Comparison of ENCODE assay signal across 8 cellular contexts in genomic region chr12:6605425-6606330, GRCh38. TPM values are rescaled to one million over a fixed set of nuclear protein-coding genes. Genes with fewer than 3 reads are reported as not detected.
DNase-seq lines count a peak whose midpoint lies in the region; TF ChIP-seq lines count a peak whose summit lies in the region.

No MANE protein-coding gene starts in this region.

- peak overlapping the region; percentile 59 for H3K4me2 ChIP-seq in neural cell (ENCODE audit: low read length)

- H3K9me2 ChIP-seq in neural cell (ENCODE audit: insufficient read depth, low read length), result no peaks in the 10 kb centered on the region

- peaks cover 56% of the 10 kb centered on the region for H3K36me3 Mint-ChIP-seq in activated T-cell treated with anti-CD3 and anti-CD28 coated beads, Interleukin-2, amount 50 U/mL, for 24 hours (ENCODE audit: low read depth)

- H3K9ac ChIP-seq in HUES6 (ENCODE audit: low read length) (peak overlapping the region; percentile 85), neural cell (ENCODE audit: low read length) (peak overlapping the region; percentile 95)

- no peaks in the 10 kb centered on the region for H3F3A ChIP-seq in neural cell (ENCODE audit: insufficient read depth, low read length, poor library complexity, severe bottlenecking)

- in situ Hi-C loops in GM13977 (cut with MboI; ENCODE audit: low pct_unique_long_range_greater_than_20kb, low sequenced_read_pairs, unreplicated experiment), result no loop called here

- peak; percentile 27 for TF ChIP-seq RAD21 in neural cell (conservative IDR thresholded peaks at IDR 0.05)

- H3K4me3 Mint-ChIP-seq in activated T-cell treated with anti-CD3 and anti-CD28 coated beads, Interleukin-2, amount 50 U/mL, for 24 hours, result no peak overlapping the region

- H3K4me1 Mint-ChIP-seq in activated T-cell treated with anti-CD3 and anti-CD28 coated beads, Interleukin-2, amount 50 U/mL, for 24 hours (ENCODE audit: low read depth), result peaks cover 45% of the 10 kb centered on the region

- H3K27ac Mint-ChIP-seq in activated T-cell treated with anti-CD3 and anti-CD28 coated beads, Interleukin-2, amount 50 U/mL, for 24 hours, result peak overlapping the region; percentile 92

- H3K27me3 Mint-ChIP-seq in activated T-cell treated with anti-CD3 and anti-CD28 coated beads, Interleukin-2, amount 50 U/mL, for 24 hours, result no peaks in the 10 kb centered on the region

- peak overlapping the region; percentile 92 for H3K4me3 ChIP-seq in BE2C (ENCODE audit: low read depth, low read length)
- H3K4me3 ChIP-seq in HUES6 (ENCODE audit: low read depth, low read length), result peak overlapping the region; percentile 92
- peak overlapping the region; percentile 69 for H3K4me3 ChIP-seq in neural cell (ENCODE audit: low read length)

- H3K27ac ChIP-seq in HUES6 (ENCODE audit: low read depth, low read length), result peak overlapping the region; percentile 48; the same call in 1 of the 2 replicates
- peak overlapping the region; percentile 89 for H3K27ac ChIP-seq in neural cell (ENCODE audit: low read length)

- TF ChIP-seq CTCF in BE2C (IDR thresholded peaks at IDR 0.05; ENCODE audit: low read depth, low read length) (no peak), neural cell (IDR thresholded peaks at IDR 0.05; ENCODE audit: poor library complexity, severe bottlenecking) (peak; percentile 47), GM13977 (IDR thresholded peaks at IDR 0.05; ENCODE audit: extremely low read depth, insufficient read depth, missing control alignments) (no peak)

- no peaks in the 10 kb centered on the region for H3K27me3 ChIP-seq in BE2C
- H3K27me3 ChIP-seq in HUES6 (ENCODE audit: control insufficient read depth, insufficient read depth, low read length), result no peaks in the 10 kb centered on the region
- H3K27me3 ChIP-seq in neural cell (ENCODE audit: insufficient read depth, low read depth, low read length), result no peaks in the 10 kb centered on the region

- peaks cover 25% of the 10 kb centered on the region for H3K4me1 ChIP-seq in BE2C
- H3K4me1 ChIP-seq in HUES6 (ENCODE audit: control insufficient read depth, insufficient read depth, low read length), result peaks cover 38% of the 10 kb centered on the region

- H4K20me1 ChIP-seq in neural cell (ENCODE audit: insufficient read depth), result peaks cover 20% of the 10 kb centered on the region

- H3K36me3 ChIP-seq in BE2C, result peaks cover 51% of the 10 kb centered on the region
- H3K36me3 ChIP-seq in HUES6 (ENCODE audit: control insufficient read depth, insufficient read depth, low read length), result peaks cover 48% of the 10 kb centered on the region
- no peaks in the 10 kb centered on the region for H3K36me3 ChIP-seq in neural cell (ENCODE audit: insufficient read depth, low read length)

- no peak overlapping the region for H2AFZ ChIP-seq in neural cell (ENCODE audit: low read depth, low read length)

- H3K9me3 Mint-ChIP-seq in activated T-cell treated with anti-CD3 and anti-CD28 coated beads, Interleukin-2, amount 50 U/mL, for 24 hours, result no peaks in the 10 kb centered on the region

- H3K9me3 ChIP-seq in BE2C (no peaks in the 10 kb centered on the region), HUES6 (ENCODE audit: control insufficient read depth, insufficient read depth, low read depth, low read length) (no peaks in the 10 kb centered on the region), neural cell (ENCODE audit: low read length) (no peaks in the 10 kb centered on the region)

- no peak for DNase-seq in BE2C
- peak; percentile 41 for DNase-seq in activated T-cell treated with anti-CD3 and anti-CD28 coated beads, Interleukin-2, amount 50 U/mL, for 24 hours
- DNase-seq in fibroblast of gingiva (ENCODE audit: low read depth), result peak; percentile 17
- DNase-seq in NCI-H2227 treated with DMSO at 0.1 percent for 48 hours (lab: John Stamatoyannopoulos, UW), result no peak
- DNase-seq in GM13977 (ENCODE audit: low spot score), result no peak
- DNase-seq in LoVo (ENCODE audit: low spot score), result no peak

- TF ChIP-seq EP300 in neural cell (conservative IDR thresholded peaks at IDR 0.05; ENCODE audit: poor library complexity, severe bottlenecking), result no peak

- peaks cover 53% of the 10 kb centered on the region for H3K79me2 ChIP-seq in neural cell (replicated peaks; ENCODE audit: insufficient read depth, low read length)

TF ChIP-seq in neural cell, 6 proteins besides CTCF, POLR2A, EP300 and RAD21:
- TF ChIP-seq SMC3 (conservative IDR thresholded peaks at IDR 0.05; ENCODE audit: poor library complexity), result no peak
- peak; percentile 77 for TF ChIP-seq MXI1 (conservative IDR thresholded peaks at IDR 0.05; ENCODE audit: poor library complexity, severe bottlenecking)
- no peak for TF ChIP-seq EZH2 (IDR thresholded peaks at IDR 0.05; ENCODE audit: borderline replicate concordance, insufficient read depth, low read length, poor library complexity, severe bottlenecking)
- TF ChIP-seq REST (IDR thresholded peaks at IDR 0.05; ENCODE audit: borderline replicate concordance), result no peak
- TF ChIP-seq TAF1 (IDR thresholded peaks at IDR 0.05; ENCODE audit: low read depth), result no peak
- TF ChIP-seq POLR2AphosphoS5 (IDR thresholded peaks at IDR 0.05), result no peak
TF ChIP-seq in neural cell: peak in this region for 1.

RNA-seq across cellular contexts. Expression of gene CHD4, which starts 1.5 kb away (rescaled TPM):
- 347 TPM for polyA plus RNA-seq in BE2C (2012; ENCODE audit: insufficient read depth, insufficient read length, low read depth)
- 146 and 173 TPM in 2 replicates for polyA plus RNA-seq in neural cell
- 335 TPM in 2 replicates for polyA minus RNA-seq in neural cell

RNA-seq across cellular contexts. Expression of gene LPAR5, which starts 30.1 kb away (rescaled TPM):
- 1.9 TPM for polyA plus RNA-seq in BE2C (2012; ENCODE audit: insufficient read depth, insufficient read length, low read depth)
- polyA plus RNA-seq in neural cell, result 0.48 TPM in 1 of 2 replicates, not detected in the other
- 0.49 TPM in 1 of 2 replicates, not detected in the other for polyA minus RNA-seq in neural cell

RNA-seq across cellular contexts. Expression of gene NOP2, which starts 37.6 kb away (rescaled TPM):
- polyA plus RNA-seq in BE2C (2012; ENCODE audit: insufficient read depth, insufficient read length, low read depth), result 222 TPM
- polyA plus RNA-seq in neural cell, result 30.7 and 38.8 TPM in 2 replicates
- polyA minus RNA-seq in neural cell, result 23.9 and 29.6 TPM in 2 replicates

RNA-seq across cellular contexts. Expression of gene ACRBP, which starts 41.6 kb away (rescaled TPM):
- 2.3 TPM for polyA plus RNA-seq in BE2C (2012; ENCODE audit: insufficient read depth, insufficient read length, low read depth)
- polyA plus RNA-seq in neural cell, result 1.6 and 4.7 TPM in 2 replicates
- polyA minus RNA-seq in neural cell, result 1.7 and 2.0 TPM in 2 replicates

RNA-seq across cellular contexts. Expression of gene IFFO1, which starts 49.8 kb away (rescaled TPM):
- polyA plus RNA-seq in BE2C (2012; ENCODE audit: insufficient read depth, insufficient read length, low read depth), result 129 TPM
- 12.0 and 16.9 TPM in 2 replicates for polyA plus RNA-seq in neural cell
- polyA minus RNA-seq in neural cell, result 10.0 and 13.6 TPM in 2 replicates

Comparison
In these comparisons a context has a peak if more than half of its experiments do, and no peak if none do; other contexts are left out.
1. DNase-seq: peak in activated T-cell treated with anti-CD3 and anti-CD28 coated beads, Interleukin-2, amount 50 U/mL, for 24 hours (single experiment) and fibroblast of gingiva (single experiment); none in BE2C (single experiment), NCI-H2227 treated with DMSO at 0.1 percent for 48 hours (single experiment), GM13977 (single experiment) and LoVo (single experiment).
2. Peak in every context shown above with its lines, with median percentiles within 50 percentile points of each other: H3K4me3 ChIP-seq.